ENCODE assay signal across 1 cellular context in the genomic region with DNA sequence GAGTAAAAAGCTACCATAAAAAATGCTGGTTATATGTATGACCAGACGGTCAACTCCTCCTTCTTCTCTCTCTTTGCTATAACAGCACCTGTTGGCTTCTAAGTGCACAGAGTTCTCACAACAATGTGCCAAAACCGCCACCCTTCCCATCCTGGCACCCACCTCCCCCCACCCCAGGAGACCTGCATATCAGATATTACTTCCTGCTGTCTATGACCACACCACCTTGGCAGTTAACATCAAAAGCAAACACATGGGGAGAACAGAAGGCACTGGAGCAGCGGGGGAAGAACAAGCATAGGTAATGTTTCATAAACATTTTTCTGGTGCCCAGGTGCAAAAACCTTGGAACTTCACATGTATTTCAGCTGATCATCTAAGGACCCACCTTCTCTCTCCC.
TF ChIP-seq lines count a peak whose summit lies in the region.

No MANE protein-coding gene starts in this region.

TF ChIP-seq in H1, 55 proteins besides CTCF, POLR2A, EP300 and RAD21:
- TF ChIP-seq YY1 (IDR thresholded peaks at IDR 0.05; ENCODE audit: low read depth, low read length) = no peak
- TF ChIP-seq RXRA (IDR thresholded peaks at IDR 0.05; ENCODE audit: insufficient read depth, low read depth, low read length) = no peak
- no peak for TF ChIP-seq SIRT6 (IDR thresholded peaks at IDR 0.05; ENCODE audit: low read length)
- TF ChIP-seq, protein P1, sequence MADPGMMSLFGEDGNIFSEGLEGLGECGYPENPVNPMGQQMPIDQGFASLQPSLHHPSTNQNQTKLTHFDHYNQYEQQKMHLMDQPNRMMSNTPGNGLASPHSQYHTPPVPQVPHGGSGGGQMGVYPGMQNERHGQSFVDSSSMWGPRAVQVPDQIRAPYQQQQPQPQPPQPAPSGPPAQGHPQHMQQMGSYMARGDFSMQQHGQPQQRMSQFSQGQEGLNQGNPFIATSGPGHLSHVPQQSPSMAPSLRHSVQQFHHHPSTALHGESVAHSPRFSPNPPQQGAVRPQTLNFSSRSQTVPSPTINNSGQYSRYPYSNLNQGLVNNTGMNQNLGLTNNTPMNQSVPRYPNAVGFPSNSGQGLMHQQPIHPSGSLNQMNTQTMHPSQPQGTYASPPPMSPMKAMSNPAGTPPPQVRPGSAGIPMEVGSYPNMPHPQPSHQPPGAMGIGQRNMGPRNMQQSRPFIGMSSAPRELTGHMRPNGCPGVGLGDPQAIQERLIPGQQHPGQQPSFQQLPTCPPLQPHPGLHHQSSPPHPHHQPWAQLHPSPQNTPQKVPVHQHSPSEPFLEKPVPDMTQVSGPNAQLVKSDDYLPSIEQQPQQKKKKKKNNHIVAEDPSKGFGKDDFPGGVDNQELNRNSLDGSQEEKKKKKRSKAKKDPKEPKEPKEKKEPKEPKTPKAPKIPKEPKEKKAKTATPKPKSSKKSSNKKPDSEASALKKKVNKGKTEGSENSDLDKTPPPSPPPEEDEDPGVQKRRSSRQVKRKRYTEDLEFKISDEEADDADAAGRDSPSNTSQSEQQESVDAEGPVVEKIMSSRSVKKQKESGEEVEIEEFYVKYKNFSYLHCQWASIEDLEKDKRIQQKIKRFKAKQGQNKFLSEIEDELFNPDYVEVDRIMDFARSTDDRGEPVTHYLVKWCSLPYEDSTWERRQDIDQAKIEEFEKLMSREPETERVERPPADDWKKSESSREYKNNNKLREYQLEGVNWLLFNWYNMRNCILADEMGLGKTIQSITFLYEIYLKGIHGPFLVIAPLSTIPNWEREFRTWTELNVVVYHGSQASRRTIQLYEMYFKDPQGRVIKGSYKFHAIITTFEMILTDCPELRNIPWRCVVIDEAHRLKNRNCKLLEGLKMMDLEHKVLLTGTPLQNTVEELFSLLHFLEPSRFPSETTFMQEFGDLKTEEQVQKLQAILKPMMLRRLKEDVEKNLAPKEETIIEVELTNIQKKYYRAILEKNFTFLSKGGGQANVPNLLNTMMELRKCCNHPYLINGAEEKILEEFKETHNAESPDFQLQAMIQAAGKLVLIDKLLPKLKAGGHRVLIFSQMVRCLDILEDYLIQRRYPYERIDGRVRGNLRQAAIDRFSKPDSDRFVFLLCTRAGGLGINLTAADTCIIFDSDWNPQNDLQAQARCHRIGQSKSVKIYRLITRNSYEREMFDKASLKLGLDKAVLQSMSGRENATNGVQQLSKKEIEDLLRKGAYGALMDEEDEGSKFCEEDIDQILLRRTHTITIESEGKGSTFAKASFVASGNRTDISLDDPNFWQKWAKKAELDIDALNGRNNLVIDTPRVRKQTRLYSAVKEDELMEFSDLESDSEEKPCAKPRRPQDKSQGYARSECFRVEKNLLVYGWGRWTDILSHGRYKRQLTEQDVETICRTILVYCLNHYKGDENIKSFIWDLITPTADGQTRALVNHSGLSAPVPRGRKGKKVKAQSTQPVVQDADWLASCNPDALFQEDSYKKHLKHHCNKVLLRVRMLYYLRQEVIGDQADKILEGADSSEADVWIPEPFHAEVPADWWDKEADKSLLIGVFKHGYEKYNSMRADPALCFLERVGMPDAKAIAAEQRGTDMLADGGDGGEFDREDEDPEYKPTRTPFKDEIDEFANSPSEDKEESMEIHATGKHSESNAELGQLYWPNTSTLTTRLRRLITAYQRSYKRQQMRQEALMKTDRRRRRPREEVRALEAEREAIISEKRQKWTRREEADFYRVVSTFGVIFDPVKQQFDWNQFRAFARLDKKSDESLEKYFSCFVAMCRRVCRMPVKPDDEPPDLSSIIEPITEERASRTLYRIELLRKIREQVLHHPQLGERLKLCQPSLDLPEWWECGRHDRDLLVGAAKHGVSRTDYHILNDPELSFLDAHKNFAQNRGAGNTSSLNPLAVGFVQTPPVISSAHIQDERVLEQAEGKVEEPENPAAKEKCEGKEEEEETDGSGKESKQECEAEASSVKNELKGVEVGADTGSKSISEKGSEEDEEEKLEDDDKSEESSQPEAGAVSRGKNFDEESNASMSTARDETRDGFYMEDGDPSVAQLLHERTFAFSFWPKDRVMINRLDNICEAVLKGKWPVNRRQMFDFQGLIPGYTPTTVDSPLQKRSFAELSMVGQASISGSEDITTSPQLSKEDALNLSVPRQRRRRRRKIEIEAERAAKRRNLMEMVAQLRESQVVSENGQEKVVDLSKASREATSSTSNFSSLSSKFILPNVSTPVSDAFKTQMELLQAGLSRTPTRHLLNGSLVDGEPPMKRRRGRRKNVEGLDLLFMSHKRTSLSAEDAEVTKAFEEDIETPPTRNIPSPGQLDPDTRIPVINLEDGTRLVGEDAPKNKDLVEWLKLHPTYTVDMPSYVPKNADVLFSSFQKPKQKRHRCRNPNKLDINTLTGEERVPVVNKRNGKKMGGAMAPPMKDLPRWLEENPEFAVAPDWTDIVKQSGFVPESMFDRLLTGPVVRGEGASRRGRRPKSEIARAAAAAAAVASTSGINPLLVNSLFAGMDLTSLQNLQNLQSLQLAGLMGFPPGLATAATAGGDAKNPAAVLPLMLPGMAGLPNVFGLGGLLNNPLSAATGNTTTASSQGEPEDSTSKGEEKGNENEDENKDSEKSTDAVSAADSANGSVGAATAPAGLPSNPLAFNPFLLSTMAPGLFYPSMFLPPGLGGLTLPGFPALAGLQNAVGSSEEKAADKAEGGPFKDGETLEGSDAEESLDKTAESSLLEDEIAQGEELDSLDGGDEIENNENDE (IDR thresholded peaks at IDR 0.05; ENCODE audit: insufficient replicate concordance, low read length) = no peak
- TF ChIP-seq ZNF274 (IDR thresholded peaks at IDR 0.05; ENCODE audit: borderline replicate concordance, extremely low read depth, low read length) = no peak
TF ChIP-seq in H1: peak in this region for 0.
